Comparison of ENCODE assay signal across 1 cellular context in genomic region chr10:59181668-59182067, GRCh38.
TF ChIP-seq lines count a peak whose summit lies in the region.

No MANE protein-coding gene starts in this region.

TF ChIP-seq in HepG2, 621 proteins besides CTCF, POLR2A, EP300 and RAD21 (continued from another document and continues in another):
- no peak for TF ChIP-seq ETS1 (CRISPR knock-in tag; IDR thresholded peaks at IDR 0.05)
- no peak for TF ChIP-seq FLYWCH1 (CRISPR knock-in tag; IDR thresholded peaks at IDR 0.05)
- TF ChIP-seq HDAC1 (CRISPR knock-in tag; IDR thresholded peaks at IDR 0.05) = no peak
- peak; percentile 46; the same call in 1 of the 2 replicates for TF ChIP-seq THRA (CRISPR knock-in tag; IDR thresholded peaks at IDR 0.05; ENCODE audit: borderline replicate concordance)
- TF ChIP-seq ZNF280D (CRISPR knock-in tag; IDR thresholded peaks at IDR 0.05) = no peak
- TF ChIP-seq DBP (CRISPR knock-in tag; IDR thresholded peaks at IDR 0.05; ENCODE audit: not compliant biosample characterization) = no peak
- TF ChIP-seq RBFOX2 (IDR thresholded peaks at IDR 0.05; ENCODE audit: low read depth, low read length) = peak; percentile 65
- TF ChIP-seq DMAP1 (CRISPR knock-in tag; IDR thresholded peaks at IDR 0.05) = no peak
- no peak for TF ChIP-seq MBNL3 (CRISPR knock-in tag; conservative IDR thresholded peaks at IDR 0.05)
- TF ChIP-seq REPIN1 (CRISPR knock-in tag; IDR thresholded peaks at IDR 0.05; ENCODE audit: borderline replicate concordance, low read depth) = no peak
- no peak for TF ChIP-seq ZNF510 (CRISPR knock-in tag; IDR thresholded peaks at IDR 0.05; ENCODE audit: low read depth)
- no peak for TF ChIP-seq ZNF761 (CRISPR knock-in tag; conservative IDR thresholded peaks at IDR 0.05)
- no peak for TF ChIP-seq ATF6 (CRISPR knock-in tag; conservative IDR thresholded peaks at IDR 0.05)
- no peak for TF ChIP-seq SP1 (IDR thresholded peaks at IDR 0.05)
- no peak for TF ChIP-seq SP1 (CRISPR knock-in tag; IDR thresholded peaks at IDR 0.05)
- no peak for TF ChIP-seq HNRNPUL1 (IDR thresholded peaks at IDR 0.05; ENCODE audit: low read depth, low read length)
- TF ChIP-seq CBFB (CRISPR knock-in tag; IDR thresholded peaks at IDR 0.05) = no peak
- TF ChIP-seq PPARG (CRISPR knock-in tag; conservative IDR thresholded peaks at IDR 0.05) = no peak
- TF ChIP-seq KLF15 (CRISPR knock-in tag; IDR thresholded peaks at IDR 0.05; ENCODE audit: borderline replicate concordance) = no peak
- TF ChIP-seq ARHGAP35 (CRISPR knock-in tag; IDR thresholded peaks at IDR 0.05; ENCODE audit: borderline replicate concordance) = no peak
- TF ChIP-seq ZNF609 (CRISPR knock-in tag; IDR thresholded peaks at IDR 0.05; ENCODE audit: borderline replicate concordance) = no peak
- TF ChIP-seq ZBTB37 (CRISPR knock-in tag; IDR thresholded peaks at IDR 0.05) = no peak
- TF ChIP-seq KDM3A (CRISPR knock-in tag; IDR thresholded peaks at IDR 0.05; ENCODE audit: low read depth) = no peak
- no peak for TF ChIP-seq WIZ (CRISPR knock-in tag; IDR thresholded peaks at IDR 0.05)
- TF ChIP-seq ZNF382 (CRISPR knock-in tag; IDR thresholded peaks at IDR 0.05; ENCODE audit: borderline replicate concordance) = no peak
- TF ChIP-seq ELF1 (CRISPR knock-in tag; IDR thresholded peaks at IDR 0.05) = peak; percentile 80
- TF ChIP-seq SCMH1 (CRISPR knock-in tag; IDR thresholded peaks at IDR 0.05; ENCODE audit: borderline replicate concordance) = no peak
- no peak for TF ChIP-seq NR3C1 (CRISPR knock-in tag; IDR thresholded peaks at IDR 0.05)
- TF ChIP-seq ZNF577 (CRISPR knock-in tag; IDR thresholded peaks at IDR 0.05; ENCODE audit: borderline replicate concordance, low read depth) = no peak
- TF ChIP-seq MIER3 (CRISPR knock-in tag; IDR thresholded peaks at IDR 0.05; ENCODE audit: borderline replicate concordance) = 0 out of 2 replicates have a peak, but pooled peaks have one; percentile 27
- TF ChIP-seq ZNF639 (CRISPR knock-in tag; conservative IDR thresholded peaks at IDR 0.05) = no peak
- TF ChIP-seq ZNF274 (CRISPR knock-in tag; IDR thresholded peaks at IDR 0.05) = no peak
- TF ChIP-seq JUND (CRISPR knock-in tag; IDR thresholded peaks at IDR 0.05) = no peak
- no peak for TF ChIP-seq ZNF329 (CRISPR knock-in tag; IDR thresholded peaks at IDR 0.05; ENCODE audit: low read depth)
- TF ChIP-seq TCF7 (IDR thresholded peaks at IDR 0.05; ENCODE audit: low read depth) = peak; percentile 30; the same call in 1 of the 2 replicates
- TF ChIP-seq GLMP (CRISPR knock-in tag; IDR thresholded peaks at IDR 0.05; ENCODE audit: borderline replicate concordance) = no peak
- no peak for TF ChIP-seq ZNF552 (CRISPR knock-in tag; IDR thresholded peaks at IDR 0.05; ENCODE audit: borderline replicate concordance)
- TF ChIP-seq MATR3 (CRISPR knock-in tag; IDR thresholded peaks at IDR 0.05) = no peak
- TF ChIP-seq KLF11 (CRISPR knock-in tag; IDR thresholded peaks at IDR 0.05) = no peak
- TF ChIP-seq NCOA2 (CRISPR knock-in tag; IDR thresholded peaks at IDR 0.05) = 0 out of 2 replicates have a peak, but pooled peaks have one; percentile 13
- no peak for TF ChIP-seq SETDB1 (CRISPR knock-in tag; IDR thresholded peaks at IDR 0.05; ENCODE audit: borderline replicate concordance)
- peak; percentile 69 for TF ChIP-seq POGZ (CRISPR knock-in tag; IDR thresholded peaks at IDR 0.05)
- no peak for TF ChIP-seq PRPF4 (IDR thresholded peaks at IDR 0.05; ENCODE audit: low read depth, low read length, poor library complexity, severe bottlenecking)
- no peak for TF ChIP-seq CREB1 (IDR thresholded peaks at IDR 0.05)
- peak; percentile 51 for TF ChIP-seq CREB1 (CRISPR knock-in tag; IDR thresholded peaks at IDR 0.05)
- TF ChIP-seq DR1 (CRISPR knock-in tag; IDR thresholded peaks at IDR 0.05) = no peak
- peak in 1 of 2 experiments; percentile 50; a peak in 2 of 4 replicates for TF ChIP-seq HMGXB4 (CRISPR knock-in tag; IDR thresholded peaks at IDR 0.05; ENCODE audit: borderline replicate concordance in 1 of 2, low read depth in 1 of 2)
- TF ChIP-seq HNF4G (IDR thresholded peaks at IDR 0.05; ENCODE audit: borderline replicate concordance, low read depth, low read length) = no peak
- TF ChIP-seq HNF4G (CRISPR knock-in tag; IDR thresholded peaks at IDR 0.05; ENCODE audit: borderline replicate concordance, low read depth) = no peak
